Comparison of ENCODE assay signal across 18 cellular contexts in the genomic region with DNA sequence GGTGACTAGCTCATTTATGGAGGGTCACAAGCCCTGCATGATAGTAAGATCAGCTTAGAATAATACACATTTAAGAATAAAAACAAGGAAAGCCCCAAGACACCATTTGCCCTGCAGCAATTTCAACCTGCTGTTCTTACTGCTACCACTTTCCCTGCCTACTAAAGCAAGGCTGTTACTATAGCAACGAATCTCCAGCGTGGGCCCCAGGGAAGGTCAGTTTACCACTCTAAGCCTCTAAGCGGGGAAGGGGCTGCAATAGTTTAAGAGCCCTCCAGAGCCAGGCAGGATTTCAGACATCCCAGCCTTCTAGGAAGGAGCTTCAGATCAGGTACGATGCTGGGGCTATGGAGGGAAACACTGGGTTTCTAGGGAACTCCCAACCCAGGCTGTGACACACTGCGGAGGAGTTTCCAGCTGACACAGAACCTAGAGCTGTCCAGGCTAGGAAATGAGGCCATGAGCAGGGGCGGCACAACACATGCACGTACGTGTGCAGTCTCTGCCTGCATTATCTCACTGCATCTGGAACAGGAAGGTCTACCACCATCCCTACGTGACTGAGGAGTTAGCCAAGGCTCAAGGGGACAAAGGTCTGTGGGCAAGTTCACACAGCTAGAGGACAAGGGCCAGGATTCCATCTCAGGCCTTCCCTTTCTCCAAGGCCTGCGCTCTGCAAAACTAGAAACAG. TPM values are rescaled to one million over a fixed set of nuclear protein-coding genes. Genes with fewer than 3 reads are reported as not detected.
DNase-seq lines count a peak whose midpoint lies in the region; ATAC-seq, FAIRE-seq and TF ChIP-seq lines count a peak whose summit lies in the region.
"Had no signal": no experiment of that assay in that cellular context is flagged by ENCODE, and none has a peak within 500 bp of the region (broad histone marks: within the 10 kb centered on the region; RNA-seq: fewer than 3 reads in every experiment).

No MANE protein-coding gene starts in this region.

- H3K27me3 Mint-ChIP-seq in T-helper 2 cell treated with Interferon-gamma antibody and Interleukin-4, amounts not matched to agents 5 μg/mL and 100 μg/mL, for 36 hours (ENCODE audit: low read depth): no peaks in the 10 kb centered on the region
- H3K27me3 Mint-ChIP-seq in brain: no peaks in the 10 kb centered on the region
- H3K27me3 Mint-ChIP-seq: activated CD4-positive, alpha-beta memory T cell treated with anti-CD3 and anti-CD28 coated beads, Interleukin-2, amount 10 ng/mL, durations not matched to agents 7 days and 5 days had no signal

- no peak overlapping the region for H3K4me3 Mint-ChIP-seq in T-helper 2 cell treated with Interferon-gamma antibody and Interleukin-4, amounts not matched to agents 5 μg/mL and 100 μg/mL, for 36 hours
- peak overlapping the region in 2 of 5 experiments; percentile 64 to 66 for H3K4me3 Mint-ChIP-seq in brain
- H3K4me3 Mint-ChIP-seq: activated CD4-positive, alpha-beta memory T cell treated with anti-CD3 and anti-CD28 coated beads, Interleukin-2, amount 10 ng/mL, durations not matched to agents 7 days and 5 days; CD8-positive, alpha-beta T cell had no signal

- no peaks in the 10 kb centered on the region for H3K27me3 ChIP-seq in breast epithelium
- H3K27me3 ChIP-seq: SJSA1 had no signal

- H3K36me3 Mint-ChIP-seq in T-helper 2 cell treated with Interferon-gamma antibody and Interleukin-4, amounts not matched to agents 5 μg/mL and 100 μg/mL, for 36 hours (ENCODE audit: low read depth): peaks cover 25% of the 10 kb centered on the region
- H3K36me3 Mint-ChIP-seq in brain: peaks cover 31% of the 10 kb centered on the region

- H3K27ac Mint-ChIP-seq in T-helper 2 cell treated with Interferon-gamma antibody and Interleukin-4, amounts not matched to agents 5 μg/mL and 100 μg/mL, for 36 hours: peak overlapping the region; percentile 31
- H3K27ac Mint-ChIP-seq in brain: peak overlapping the region in 4 of 5 experiments; percentile 75 to 98 (median 91)
- H3K27ac Mint-ChIP-seq: activated CD4-positive, alpha-beta memory T cell treated with anti-CD3 and anti-CD28 coated beads, Interleukin-2, amount 10 ng/mL, durations not matched to agents 7 days and 5 days; activated T-helper 2 cell treated with anti-CD3 and anti-CD28 coated beads, Interferon-gamma antibody, Interleukin-2, Interleukin-4, amounts not matched to agents 10 μg/mL and 5 μg/mL and 100 μg/mL, durations not matched to agents 14 hours and 24 hours and 36 hours; CD8-positive, alpha-beta T cell had no signal

- no peaks in the 10 kb centered on the region for H3K4me1 Mint-ChIP-seq in T-helper 2 cell treated with Interferon-gamma antibody and Interleukin-4, amounts not matched to agents 5 μg/mL and 100 μg/mL, for 36 hours (ENCODE audit: low read depth)
- peaks cover 44% of the 10 kb centered on the region for H3K4me1 Mint-ChIP-seq in brain

- DNase-seq in T-helper 2 cell treated with Interferon-gamma antibody and Interleukin-4, amounts not matched to agents 5 μg/mL and 100 μg/mL, for 36 hours (ENCODE audit: low spot score): no peak
- DNase-seq in T-helper 2 cell (no peak), left kidney (ENCODE audit: low read depth, low spot score) (peak; percentile 92), superior temporal gyrus (ENCODE audit: extremely low spot score) (peak; percentile 53), H54 (ENCODE audit: insufficient read length, low spot score) (no peak), breast epithelium (ENCODE audit: low spot score in 2 of 2) (no peak)
- DNase-seq: activated CD4-positive, alpha-beta memory T cell treated with anti-CD3 and anti-CD28 coated beads, Interleukin-2, amount 10 ng/mL, durations not matched to agents 7 days and 5 days; CD8-positive, alpha-beta T cell; dermis blood vessel endothelial cell; mesenchymal stem cell; NCI-H1048; stimulated activated CD4-positive, alpha-beta T cell treated with anti-CD3 and anti-CD28 coated beads, Interleukin-12 subunit alpha, Interleukin-12 subunit beta, amount 100 ng/mL, for 4 hours had no signal

- no peaks in the 10 kb centered on the region for H3K9me3 Mint-ChIP-seq in T-helper 2 cell treated with Interferon-gamma antibody and Interleukin-4, amounts not matched to agents 5 μg/mL and 100 μg/mL, for 36 hours
- H3K9me3 Mint-ChIP-seq in brain: no peaks in the 10 kb centered on the region
- H3K9me3 Mint-ChIP-seq: activated CD4-positive, alpha-beta memory T cell treated with anti-CD3 and anti-CD28 coated beads, Interleukin-2, amount 10 ng/mL, durations not matched to agents 7 days and 5 days; activated T-helper 2 cell treated with anti-CD3 and anti-CD28 coated beads, Interferon-gamma antibody, Interleukin-2, Interleukin-4, amounts not matched to agents 10 μg/mL and 5 μg/mL and 100 μg/mL, durations not matched to agents 14 hours and 24 hours and 36 hours; CD8-positive, alpha-beta T cell had no signal

- no peak overlapping the region for H3K27ac ChIP-seq in breast epithelium
- H3K27ac ChIP-seq: A549, SJSA1 had no signal

- FAIRE-seq in H54 (lab: Jason Lieb, UNC): no peak
- FAIRE-seq: A549, TTC549 had no signal

- no peak for ATAC-seq in GM21619 (IDR thresholded peaks at IDR 0.05; ENCODE audit: unreplicated experiment)
- ATAC-seq: A549; CD8-positive, alpha-beta T cell had no signal

- intact Hi-C loops in breast epithelium (cut with DNase I; ENCODE audit: low total_unique reads): loop anchor here (5.0 kb wide), 1 partner anchor 84 kb away; no protein-coding TSS in a partner anchor

- H3K4me3 ChIP-seq in breast epithelium: no peak overlapping the region
- H3K4me3 ChIP-seq: A549, SJSA1 had no signal

- no peaks in the 10 kb centered on the region for H3K9me3 ChIP-seq in breast epithelium
- H3K9me3 ChIP-seq: A549, SJSA1 had no signal

- no peaks in the 10 kb centered on the region for H3K4me1 ChIP-seq in breast epithelium
- H3K4me1 ChIP-seq: A549, SJSA1 had no signal

- TF ChIP-seq POLR2A in H54 (IDR thresholded peaks at IDR 0.05; ENCODE audit: low read depth, low read length): no peak
- TF ChIP-seq POLR2A in breast epithelium (IDR thresholded peaks at IDR 0.05): no peak

- no peaks in the 10 kb centered on the region for H3K36me3 ChIP-seq in breast epithelium

- TF ChIP-seq CTCF in brain (conservative IDR thresholded peaks at IDR 0.05): no peak
- TF ChIP-seq CTCF in breast epithelium (IDR thresholded peaks at IDR 0.05): no peak

RNA-seq across cellular contexts. Expression of a gene that starts 20.5 kb away (rescaled TPM):
- 25.0 TPM for polyA plus RNA-seq in brain (ENCODE audit: insufficient read depth, low read depth, low replicate concordance)
- 10 to 100 TPM; 29.0 to 43.6 (median 35.4) TPM for total RNA-seq in breast epithelium

RNA-seq across cellular contexts. Expression of a gene that starts 20.6 kb away (rescaled TPM):
- 17.2 TPM for polyA plus RNA-seq in brain (ENCODE audit: insufficient read depth, low read depth, low replicate concordance)
- 10 to 100 TPM in 2 of 3 donors, 1 to 10 TPM in 1; 8.8 to 17.4 (median 15.0) TPM for total RNA-seq in breast epithelium

RNA-seq across cellular contexts. Expression of a gene that starts 34.1 kb away (rescaled TPM):
- polyA plus RNA-seq in brain (ENCODE audit: insufficient read depth, low read depth, low replicate concordance): 8.0 TPM
- 1 to 10 TPM in 1 of 3 donors, under 1 TPM in 2; 0.59 to 1.3 (median 0.64) TPM for total RNA-seq in breast epithelium

RNA-seq across cellular contexts. Expression of a gene that starts 49.2 kb away (rescaled TPM):
- 24.2 TPM for polyA plus RNA-seq in brain (ENCODE audit: insufficient read depth, low read depth, low replicate concordance)
- total RNA-seq in breast epithelium: 10 to 100 TPM; 27.5 to 34.5 (median 29.0) TPM

Comparison
In these comparisons a context has a peak if more than half of its experiments do, and no peak if none do; other contexts are left out.
1. DNase-seq: peak in left kidney (single experiment) and superior temporal gyrus (single experiment); none in T-helper 2 cell treated with Interferon-gamma antibody and Interleukin-4, amounts not matched to agents 5 μg/mL and 100 μg/mL, for 36 hours (single experiment), T-helper 2 cell (0 of 5), H54 (single experiment) and breast epithelium (0 of 2).